In genomic region chr5:143331956-143332355, GRCh38 we compare ENCODE assay signal across 15 cellular contexts.
DNase-seq lines count a peak whose midpoint lies in the region; ATAC-seq and TF ChIP-seq lines count a peak whose summit lies in the region.
"Had no signal": no experiment of that assay in that cellular context is flagged by ENCODE, and none has a peak within 500 bp of the region (broad histone marks: within the 10 kb centered on the region; RNA-seq: fewer than 3 reads in every experiment).

No MANE protein-coding gene starts in this region.

- no peaks in the 10 kb centered on the region for H3K36me3 Mint-ChIP-seq in chondrocyte (ENCODE audit: low read depth)
- H3K36me3 Mint-ChIP-seq in stimulated activated effector memory CD8-positive, alpha-beta T cell treated with anti-CD3 and anti-CD28 coated beads, Interleukin-12 subunit alpha, Interleukin-12 subunit beta, amount 100 ng/mL, for 72 hours: peaks cover 20% of the 10 kb centered on the region

- H3K4me3 ChIP-seq in foreskin fibroblast (ENCODE audit: low read depth in 1 of 2, low read length in 2 of 2): no peak overlapping the region
- H3K4me3 ChIP-seq: GM12878, GM23248 had no signal

- H3K4me1 Mint-ChIP-seq in chondrocyte (ENCODE audit: low read depth): peaks cover 35% of the 10 kb centered on the region
- H3K4me1 Mint-ChIP-seq in stimulated activated effector memory CD8-positive, alpha-beta T cell treated with anti-CD3 and anti-CD28 coated beads, Interleukin-12 subunit alpha, Interleukin-12 subunit beta, amount 100 ng/mL, for 72 hours: peaks cover 43% of the 10 kb centered on the region

- TF ChIP-seq CTCF in chondrocyte (IDR thresholded peaks at IDR 0.05) (no peak), foreskin fibroblast (IDR thresholded peaks at IDR 0.05; ENCODE audit: low read depth, low read length) (no peak)

- ATAC-seq in activated CD4-positive, CD25-positive, alpha-beta regulatory T cell treated with anti-CD3 and anti-CD28 coated beads, Interleukin-2, amount 50 U/mL, for 24 hours: peak; percentile 84 to 87
- ATAC-seq in stimulated activated effector memory CD8-positive, alpha-beta T cell treated with anti-CD3 and anti-CD28 coated beads, Interleukin-12 subunit alpha, Interleukin-12 subunit beta, amount 100 ng/mL, for 72 hours: peak; percentile 28
- ATAC-seq: GM12878 had no signal

- no peaks in the 10 kb centered on the region for H3K27me3 Mint-ChIP-seq in chondrocyte (ENCODE audit: low read depth)
- H3K27me3 Mint-ChIP-seq: B cell; CD4-positive, alpha-beta T cell had no signal

- H3K27ac Mint-ChIP-seq in chondrocyte (ENCODE audit: unreplicated experiment): peak overlapping the region; percentile 45
- H3K27ac Mint-ChIP-seq in stimulated activated effector memory CD8-positive, alpha-beta T cell treated with anti-CD3 and anti-CD28 coated beads, Interleukin-12 subunit alpha, Interleukin-12 subunit beta, amount 100 ng/mL, for 72 hours: no peak overlapping the region
- H3K27ac Mint-ChIP-seq: B cell; CD4-positive, alpha-beta T cell had no signal

- H3K9me3 Mint-ChIP-seq in chondrocyte (ENCODE audit: low read depth): no peaks in the 10 kb centered on the region
- H3K9me3 Mint-ChIP-seq in stimulated activated effector memory CD8-positive, alpha-beta T cell treated with anti-CD3 and anti-CD28 coated beads, Interleukin-12 subunit alpha, Interleukin-12 subunit beta, amount 100 ng/mL, for 72 hours: peaks cover 6% of the 10 kb centered on the region

- DNase-seq in activated CD4-positive, CD25-positive, alpha-beta regulatory T cell treated with anti-CD3 and anti-CD28 coated beads, Interleukin-2, amount 50 U/mL, for 72 hours: no peak
- DNase-seq in HCEC 1CT (peak; percentile 13), chondrocyte (ENCODE audit: low spot score) (no peak), Ammon's horn (ENCODE audit: low spot score) (no peak), foreskin fibroblast (no peak)
- no peak for DNase-seq in stimulated activated effector memory CD8-positive, alpha-beta T cell treated with anti-CD3 and anti-CD28 coated beads, Interleukin-12 subunit alpha, Interleukin-12 subunit beta, amount 100 ng/mL, for 72 hours (ENCODE audit: low spot score in 2 of 2)
- DNase-seq: 8988T; C1 segment of cervical spinal cord; Calu3; CD4-positive, alpha-beta T cell; DMS 273 treated with DMSO at 0.1 percent for 48 hours; GM23248 had no signal

- no peak overlapping the region for H3K4me3 Mint-ChIP-seq in chondrocyte (ENCODE audit: unreplicated experiment)
- no peak overlapping the region for H3K4me3 Mint-ChIP-seq in stimulated activated effector memory CD8-positive, alpha-beta T cell treated with anti-CD3 and anti-CD28 coated beads, Interleukin-12 subunit alpha, Interleukin-12 subunit beta, amount 100 ng/mL, for 72 hours
- H3K4me3 Mint-ChIP-seq: B cell; CD4-positive, alpha-beta T cell had no signal
